ENCODE assay signal across 8 cellular contexts in the genomic region with DNA sequence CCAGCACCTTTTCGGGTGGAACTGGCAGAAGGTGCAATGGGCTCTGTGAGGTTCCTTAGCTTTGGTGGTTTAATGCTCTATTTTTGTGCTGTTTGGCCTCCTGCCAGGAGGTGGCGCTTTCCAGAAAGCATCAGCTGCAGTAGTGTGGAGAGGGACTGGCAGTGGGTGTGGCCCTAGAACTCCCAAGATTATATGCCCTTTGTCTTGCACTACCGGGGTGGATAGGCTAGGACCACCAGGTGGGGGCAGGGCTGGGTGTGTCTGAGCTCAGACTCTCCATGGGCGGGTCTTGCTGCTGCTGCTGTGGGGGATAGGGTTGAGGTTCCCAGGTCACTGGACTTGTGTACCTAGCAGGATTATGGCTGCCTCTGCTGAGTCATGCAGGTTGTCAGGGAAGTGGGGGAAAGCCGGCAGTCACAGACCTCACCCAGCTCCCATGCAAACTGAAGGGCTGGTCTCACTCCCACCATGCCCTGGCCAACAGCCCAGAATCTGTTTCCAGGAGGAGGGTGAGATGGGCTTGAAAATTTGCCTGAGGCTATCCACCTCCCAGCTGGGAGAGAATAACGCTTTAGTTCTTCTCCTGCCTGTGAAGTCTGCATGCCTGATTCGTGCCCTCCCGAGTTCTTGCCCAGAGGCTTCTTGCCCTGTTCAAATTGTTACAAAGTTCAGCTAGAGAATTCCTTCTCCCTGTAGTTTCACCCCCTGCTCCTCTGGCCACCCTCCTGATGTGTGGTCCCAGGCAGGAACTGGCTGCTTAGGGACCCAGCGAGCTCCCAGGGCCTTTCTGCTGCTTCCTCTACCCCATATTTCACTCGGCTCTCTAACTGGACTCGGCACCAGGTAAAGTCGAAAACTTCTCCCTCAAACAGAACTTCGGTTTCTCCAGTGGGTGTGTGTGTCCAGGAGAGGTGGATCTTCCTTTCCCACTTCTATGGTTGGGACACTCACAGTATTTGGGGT.
DNase-seq lines count a peak whose midpoint lies in the region; ATAC-seq and TF ChIP-seq lines count a peak whose summit lies in the region.

No MANE protein-coding gene starts in this region.

- H3K4me3 ChIP-seq in sigmoid colon = no peak overlapping the region

- H3K9me3 ChIP-seq in sigmoid colon = no peaks in the 10 kb centered on the region

- no peak overlapping the region for H3K27ac ChIP-seq in sigmoid colon

- peak overlapping the region; percentile 50 for H3K27ac Mint-ChIP-seq in activated naive CD8-positive, alpha-beta T cell treated with anti-CD3 and anti-CD28 coated beads, Interleukin-2, amount 50 U/mL, for 24 hours

- intact Hi-C loops in sigmoid colon (cut with DNase I) = no loop called here

- no peaks in the 10 kb centered on the region for H3K36me3 Mint-ChIP-seq in activated naive CD8-positive, alpha-beta T cell treated with anti-CD3 and anti-CD28 coated beads, Interleukin-2, amount 50 U/mL, for 24 hours (ENCODE audit: low read depth)

- no peaks in the 10 kb centered on the region for H3K9me3 Mint-ChIP-seq in activated naive CD8-positive, alpha-beta T cell treated with anti-CD3 and anti-CD28 coated beads, Interleukin-2, amount 50 U/mL, for 24 hours

- peak; percentile 54 for ATAC-seq in activated naive CD8-positive, alpha-beta T cell treated with anti-CD3 and anti-CD28 coated beads, Interleukin-2, amount 50 U/mL, for 24 hours

- TF ChIP-seq POLR2A in sigmoid colon (IDR thresholded peaks at IDR 0.05) = no peak

- H3K36me3 ChIP-seq in sigmoid colon = no peaks in the 10 kb centered on the region

- H3K27me3 Mint-ChIP-seq in activated naive CD8-positive, alpha-beta T cell treated with anti-CD3 and anti-CD28 coated beads, Interleukin-2, amount 50 U/mL, for 24 hours = no peaks in the 10 kb centered on the region

- H3K27me3 ChIP-seq in sigmoid colon = no peaks in the 10 kb centered on the region

- 48 to 66% methylated on average over 13 of the region's 13 CpGs for WGBS in sigmoid colon, 2 donors

- H3K4me3 Mint-ChIP-seq in activated naive CD8-positive, alpha-beta T cell treated with anti-CD3 and anti-CD28 coated beads, Interleukin-2, amount 50 U/mL, for 24 hours = no peak overlapping the region

- no peak for TF ChIP-seq EP300 in sigmoid colon (IDR thresholded peaks at IDR 0.05)

- H3K4me1 Mint-ChIP-seq in activated naive CD8-positive, alpha-beta T cell treated with anti-CD3 and anti-CD28 coated beads, Interleukin-2, amount 50 U/mL, for 24 hours = peaks cover 23% of the 10 kb centered on the region

- TF ChIP-seq CTCF in sigmoid colon (IDR thresholded peaks at IDR 0.05) = no peak

- H3K4me1 ChIP-seq in sigmoid colon = peaks cover 0 to 24% (median 6%) of the 10 kb centered on the region in 4 donors

- DNase-seq in NOMO-1 treated with dmso at 0.1 percent for 144 hours (lab: John Stamatoyannopoulos, UW; ENCODE audit: unreplicated experiment) = peak; percentile 9
- no peak for DNase-seq in NOMO-1 (lab: John Stamatoyannopoulos, UW; ENCODE audit: unreplicated experiment in 2 of 2)
- DNase-seq in SW480 (ENCODE audit: low spot score) = peak; percentile 53
- peak; percentile 65 for DNase-seq in activated naive CD8-positive, alpha-beta T cell treated with anti-CD3 and anti-CD28 coated beads, Interleukin-2, amount 50 U/mL, for 24 hours
- DNase-seq in left kidney (ENCODE audit: low read depth, low spot score) = peak; percentile 41
- peak; percentile 6 to 40 for DNase-seq in stimulated activated CD8-positive, alpha-beta memory T cell treated with anti-CD3 and anti-CD28 coated beads, Interleukin-15, amount 100 ng/mL, for 48 hours (ENCODE audit: low read depth in 2 of 2)
- DNase-seq in NCI-H524 treated with DMSO at 0.1 percent for 48 hours (lab: John Stamatoyannopoulos, UW) = no peak
- no peak for DNase-seq in sigmoid colon

Comparison
In these comparisons a context has a peak if more than half of its experiments do, and no peak if none do; other contexts are left out.
1. DNase-seq: peak in NOMO-1 treated with dmso at 0.1 percent for 144 hours (single experiment), SW480 (single experiment), activated naive CD8-positive, alpha-beta T cell treated with anti-CD3 and anti-CD28 coated beads, Interleukin-2, amount 50 U/mL, for 24 hours (single experiment), left kidney (single experiment) and stimulated activated CD8-positive, alpha-beta memory T cell treated with anti-CD3 and anti-CD28 coated beads, Interleukin-15, amount 100 ng/mL, for 48 hours (2 of 2); none in NOMO-1 (0 of 2), NCI-H524 treated with DMSO at 0.1 percent for 48 hours (single experiment) and sigmoid colon (single experiment).